In the genomic region with DNA sequence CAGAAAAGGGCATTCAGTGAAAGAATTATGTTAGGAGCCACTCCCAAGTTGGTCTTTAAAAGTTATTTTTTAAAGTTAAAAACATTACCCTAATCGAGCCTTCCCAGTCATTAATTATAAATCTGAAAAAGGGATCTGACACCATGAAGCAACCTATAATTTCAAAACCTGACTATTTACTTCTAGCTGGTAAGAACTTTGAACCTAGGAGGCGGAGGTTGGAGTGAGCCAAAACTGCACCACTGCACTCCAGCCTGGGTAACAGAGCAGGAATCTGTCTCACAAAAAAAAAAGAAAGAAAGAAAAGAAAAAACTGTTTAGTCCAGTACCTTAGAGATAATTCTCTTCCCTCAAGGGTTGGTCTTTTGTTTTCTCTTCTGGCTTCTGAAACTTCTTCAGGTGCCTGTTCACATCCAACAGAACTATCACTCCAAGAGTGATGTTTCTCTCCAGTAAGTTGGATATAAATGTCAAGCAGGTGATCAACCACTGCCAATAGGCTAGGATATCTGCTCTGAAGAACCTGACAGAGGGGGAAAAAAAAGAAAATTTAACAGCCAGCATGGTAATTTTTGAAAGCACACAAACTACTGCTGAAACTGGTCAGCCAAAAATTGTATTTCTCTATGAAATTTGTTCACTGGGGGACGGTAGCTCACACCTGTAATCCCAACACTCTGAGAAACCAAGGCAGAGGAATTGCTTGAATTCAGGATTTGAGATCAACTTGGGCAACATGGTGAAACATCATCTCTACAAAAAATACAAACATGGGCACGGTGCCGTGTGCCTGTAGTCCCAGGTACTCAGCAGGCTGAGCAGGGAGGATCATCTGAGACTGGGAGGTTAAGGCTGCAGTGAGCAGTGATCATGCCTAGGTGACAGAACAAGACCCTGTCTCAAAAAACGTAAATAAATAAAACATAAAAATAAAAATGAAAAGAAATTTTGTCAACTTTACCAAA, we compare ENCODE assay signal across 27 cellular contexts. TPM values are rescaled to one million over a fixed set of nuclear protein-coding genes. Genes with fewer than 3 reads are reported as not detected.
DNase-seq lines count a peak whose midpoint lies in the region; ATAC-seq, FAIRE-seq and TF ChIP-seq lines count a peak whose summit lies in the region.
"Had no signal": no experiment of that assay in that cellular context is flagged by ENCODE, and none has a peak within 500 bp of the region (broad histone marks: within the 10 kb centered on the region; RNA-seq: fewer than 3 reads in every experiment).

No MANE protein-coding gene starts in this region.

- POLR2A ChIA-PET in MCF 10A (lab: Yijun Ruan, JAX): interaction anchor here (0.7 kb wide), 2 partner anchors 48 to 84 kb away, joined by 3 read pairs; partner anchors contain the start of gene CASP8AP2
- POLR2A ChIA-PET in HepG2 (lab: Yijun Ruan, JAX): no interaction called here

- no TSS peak for BruUV-seq in MCF 10A (replicated peaks; lab: Mats Ljungman, UMichigan)
- TSS peak; percentile 17 for BruUV-seq in mammary epithelial cell (replicated peaks; lab: Mats Ljungman, UMichigan)
- BruUV-seq in HepG2 (replicated peaks; lab: Mats Ljungman, UMichigan): no TSS peak

- H3K4me1 Mint-ChIP-seq in MCF 10A (ENCODE audit: insufficient read depth, unreplicated experiment): no peaks in the 10 kb centered on the region
- H3K4me1 Mint-ChIP-seq: CD8-positive, alpha-beta memory T cell had no signal

- H3K36me3 ChIP-seq in breast epithelium (peaks cover 10% of the 10 kb centered on the region), mammary epithelial cell (ENCODE audit: insufficient read depth, low read length) (peaks cover 20% of the 10 kb centered on the region), HepG2 (replicated peaks in 1 of 2; ENCODE audit: control insufficient read depth in 1 of 2, insufficient read depth in 2 of 2, low read length in 2 of 2) (peaks cover 10 to 51% of the 10 kb centered on the region in 2 experiments)

- TF ChIP-seq EP300 in HepG2 (IDR thresholded peaks at IDR 0.05; ENCODE audit: low read depth in 2 of 2, low read length in 2 of 2) (no peak), HepG2 (CRISPR knock-in tag; IDR thresholded peaks at IDR 0.05; ENCODE audit: borderline replicate concordance) (no peak)

- dilution Hi-C loops in mammary epithelial cell (cut with HindIII; ENCODE audit: low sequenced_read_pairs): no loop called here

- in situ Hi-C loops in mammary epithelial cell (cut with MboI; ENCODE audit: low sequenced_read_pairs in 2 of 2): no loop called here
- in situ Hi-C loops in HepG2 (cut with HindIII; ENCODE audit: extremely low pct_ligation_motif_present, low pct_unique_long_range_greater_than_20kb): no loop called here
- in situ Hi-C loops in GM13976 (cut with MboI; ENCODE audit: low sequenced_read_pairs, unreplicated experiment): no loop called here

- peak; percentile 63 for FAIRE-seq in HepG2 (lab: Jason Lieb, UNC)
- FAIRE-seq: A204.1, GM12878, GM18507, H54, K562 had no signal

- H3K27ac ChIP-seq in breast epithelium (no peak overlapping the region), mammary epithelial cell (ENCODE audit: insufficient read depth, low read depth, low read length) (no peak overlapping the region), HepG2 (ENCODE audit: extremely low read length, insufficient read depth, low read length) (peak overlapping the region; percentile 43)
- H3K27ac ChIP-seq: GM23248, HL-60 had no signal

- H2AFZ ChIP-seq in mammary epithelial cell (ENCODE audit: low read depth, low read length) (no peak overlapping the region), HepG2 (ENCODE audit: low read length) (no peak overlapping the region)
- H2AFZ ChIP-seq: GM23248 had no signal

- no peak for TF ChIP-seq CTCF in MCF 10A (IDR thresholded peaks at IDR 0.05; ENCODE audit: unreplicated experiment)
- no peak for TF ChIP-seq CTCF in breast epithelium (IDR thresholded peaks at IDR 0.05)
- TF ChIP-seq CTCF in mammary epithelial cell (conservative IDR thresholded peaks at IDR 0.05 in 1 of 2, IDR thresholded peaks at IDR 0.05 in 1 of 2; ENCODE audit: extremely low read depth in 1 of 2, insufficient read depth in 1 of 2, low read depth in 1 of 2, low read length in 2 of 2): no peak
- TF ChIP-seq CTCF in HepG2 (CRISPR knock-in tag; IDR thresholded peaks at IDR 0.05): no peak
- no peak for TF ChIP-seq CTCF in GM13976 (IDR thresholded peaks at IDR 0.05; ENCODE audit: borderline replicate concordance, control extremely low read depth, extremely low read depth, insufficient read depth, missing control alignments)

- no peak for TF ChIP-seq RAD21 in HepG2 (CRISPR knock-in tag; IDR thresholded peaks at IDR 0.05)

- intact Hi-C loops in MCF 10A (cut with micrococcal nuclease) (no loop called here), breast epithelium (cut with DNase I; ENCODE audit: low total_unique reads) (no loop called here), mammary epithelial cell (cut with micrococcal nuclease) (no loop called here), HepG2 (cut with micrococcal nuclease; ENCODE audit: unreplicated experiment) (no loop called here)

- CTCF ChIA-PET in MCF 10A (lab: Yijun Ruan, JAX): no interaction called here
- CTCF ChIA-PET in mammary epithelial cell (lab: Charles Lee; ENCODE audit: low non-redundant PET): no interaction called here
- CTCF ChIA-PET in HepG2 (lab: Yijun Ruan, JAX; ENCODE audit: low intra/inter-chr PET ratio, low total read pairs): no interaction called here

- H3K9ac ChIP-seq in mammary epithelial cell (ENCODE audit: insufficient read depth, low read length) (no peak overlapping the region), HepG2 (ENCODE audit: insufficient read depth, low read depth, low read length) (no peak overlapping the region)
- H3K9ac ChIP-seq: GM23248 had no signal

- no peaks in the 10 kb centered on the region for H3K27me3 Mint-ChIP-seq in MCF 10A (ENCODE audit: insufficient read depth, unreplicated experiment)
- H3K27me3 Mint-ChIP-seq: CD4-positive, CD25-positive, alpha-beta regulatory T cell; CD8-positive, alpha-beta memory T cell had no signal

- no peak for TF ChIP-seq POLR2A in breast epithelium (IDR thresholded peaks at IDR 0.05)
- no peak for TF ChIP-seq POLR2A in HepG2 (IDR thresholded peaks at IDR 0.05; ENCODE audit: insufficient read depth in 1 of 2, low read depth in 2 of 2, low read length in 2 of 2)

- H3K4me1 ChIP-seq in breast epithelium: no peaks in the 10 kb centered on the region
- no peaks in the 10 kb centered on the region for H3K4me1 ChIP-seq in mammary epithelial cell (ENCODE audit: insufficient read depth, low read length)
- H3K4me1 ChIP-seq in HepG2 (ENCODE audit: insufficient read depth, low read length): peaks cover 22% of the 10 kb centered on the region
- H3K4me1 ChIP-seq: BE2C had no signal

- no peaks in the 10 kb centered on the region for H3K9me3 ChIP-seq in breast epithelium
- H3K9me3 ChIP-seq in mammary epithelial cell (replicated peaks; ENCODE audit: insufficient read depth, low read length): no peaks in the 10 kb centered on the region
- H3K9me3 ChIP-seq in HepG2 (ENCODE audit: low read length): peaks cover 5% of the 10 kb centered on the region; the same call in 1 of the 2 replicates
- H3K9me3 ChIP-seq: BE2C had no signal

- DNase-seq in MCF 10A (ENCODE audit: unreplicated experiment): no peak
- no peak for DNase-seq in breast epithelium (ENCODE audit: low spot score in 2 of 2)
- no peak for DNase-seq in mammary epithelial cell
- peak; percentile 34 for DNase-seq in HepG2 (ENCODE audit: low spot score)
- no peak for DNase-seq in GM13976 (ENCODE audit: low spot score)
- DNase-seq in iPS-NIHi7 (ENCODE audit: extremely low spot score): no peak
- no peak for DNase-seq in cerebellar nuclear complex (lab: John Stamatoyannopoulos, UW)
- DNase-seq: ACHN; BE2C; C1 segment of cervical spinal cord; CD4-positive, CD25-positive, alpha-beta regulatory T cell; CD8-positive, alpha-beta memory T cell; COR-L47; DMS 273 treated with DMSO at 0.1 percent for 48 hours; DMS53; DND-41; EL; GM23248; HCEC 1CT; HFFc6; IMR-90 had no signal

- H3K79me2 ChIP-seq in mammary epithelial cell (ENCODE audit: insufficient read depth, low read length): no peaks in the 10 kb centered on the region
- no peaks in the 10 kb centered on the region for H3K79me2 ChIP-seq in HepG2 (ENCODE audit: insufficient read depth, low read length)

- no peaks in the 10 kb centered on the region for H3K27me3 ChIP-seq in breast epithelium
- H3K27me3 ChIP-seq in mammary epithelial cell (ENCODE audit: insufficient read depth, low read length): no peaks in the 10 kb centered on the region
- no peaks in the 10 kb centered on the region for H3K27me3 ChIP-seq in HepG2 (ENCODE audit: control insufficient read depth in 1 of 2, insufficient read depth in 2 of 2, low read length in 2 of 2)
- H3K27me3 ChIP-seq: BE2C had no signal

- peak overlapping the region; percentile 49 for H3K27ac Mint-ChIP-seq in MCF 10A (ENCODE audit: low read depth, unreplicated experiment)
- H3K27ac Mint-ChIP-seq: CD4-positive, CD25-positive, alpha-beta regulatory T cell; HFFc6 had no signal

- H3K36me3 Mint-ChIP-seq in MCF 10A (ENCODE audit: insufficient read depth, unreplicated experiment): peaks cover 78% of the 10 kb centered on the region

- no peak overlapping the region for H3K4me2 ChIP-seq in mammary epithelial cell (ENCODE audit: insufficient read depth, low read depth, low read length)
- H3K4me2 ChIP-seq in HepG2 (ENCODE audit: low read depth, low read length): 0 out of 2 replicates have a peak overlapping the region, but pooled peaks have one; percentile 8

- no peaks in the 10 kb centered on the region for H3K9me3 Mint-ChIP-seq in MCF 10A (ENCODE audit: unreplicated experiment)
- H3K9me3 Mint-ChIP-seq: HFFc6 had no signal

- ATAC-seq in HepG2: peak; percentile 83
- ATAC-seq: GM12878, K562 had no signal

- WGBS in mammary epithelial cell (ENCODE audit: low coverage, missing lambda C conversion rate): 93% methylated on average over 6 of the region's 6 CpGs
- 85% methylated on average over 6 of the region's 6 CpGs for WGBS in HepG2 (ENCODE audit: low lambda C conversion rate)

- H4K20me1 ChIP-seq in mammary epithelial cell (ENCODE audit: insufficient read depth, low read length) (no peaks in the 10 kb centered on the region), HepG2 (ENCODE audit: insufficient read depth, low read length) (no peaks in the 10 kb centered on the region)

- H3K4me3 Mint-ChIP-seq in MCF 10A (ENCODE audit: unreplicated experiment): no peak overlapping the region
- H3K4me3 Mint-ChIP-seq: CD4-positive, CD25-positive, alpha-beta regulatory T cell; CD8-positive, alpha-beta memory T cell; HFFc6 had no signal

- H3K4me3 ChIP-seq in breast epithelium: no peak overlapping the region
- H3K4me3 ChIP-seq in mammary epithelial cell (replicated peaks in 1 of 3; ENCODE audit: insufficient read depth in 1 of 3, low read depth in 2 of 3, low read length in 3 of 3): no peak overlapping the region
- no peak overlapping the region for H3K4me3 ChIP-seq in HepG2 (replicated peaks in 1 of 3; ENCODE audit: insufficient read depth in 1 of 3, low read depth in 2 of 3, low read length in 3 of 3)
- H3K4me3 ChIP-seq: GM12878, GM23248, K562 had no signal

RNA-seq across cellular contexts. Expression of gene MDN1, which starts 38.2 kb away (rescaled TPM):
- total RNA-seq in MCF 10A (2022) (31.1 and 39.2 TPM in 2 replicates), breast epithelium (10 to 100 TPM; 24.6 to 38.8 (median 38.0) TPM), mammary epithelial cell (10 to 100 TPM; 18.2 to 30.3 TPM), HepG2 (2016; rRNA removed; fragmentation: Illumina TruSeq; extraction: Trizol) (52.9 and 91.7 TPM in 2 replicates)
- polyA plus RNA-seq in mammary epithelial cell (5.8 TPM), HepG2 (2011; rRNA removed) (16.8 and 18.8 TPM in 2 replicates)
- 41.7 TPM for polyA minus RNA-seq in mammary epithelial cell
- 7.3 and 11.1 TPM in 2 replicates for total RNA-seq in HepG2 (2016; cell fraction: cytosol; rRNA removed; fragmentation: Illumina TruSeq; extraction: Trizol; ENCODE audit: low read depth)
- 52.6 and 76.6 TPM in 2 replicates for total RNA-seq in HepG2 (2016; cell fraction: insoluble cytoplasmic fraction; rRNA removed; fragmentation: Illumina TruSeq; extraction: Trizol)
- 17.5 and 20.1 TPM in 2 replicates for total RNA-seq in HepG2 (2016; cell fraction: membrane; rRNA removed; fragmentation: Illumina TruSeq; extraction: Trizol)
- total RNA-seq in HepG2 (2016; cell fraction: nucleus; rRNA removed; fragmentation: Illumina TruSeq; extraction: Trizol): 64.2 and 71.4 TPM in 2 replicates
- polyA plus RNA-seq in HepG2 (2011; cell fraction: cytosol; rRNA removed): 6.1 and 10.1 TPM in 2 replicates
- 35.8 and 40.6 TPM in 2 replicates for polyA plus RNA-seq in HepG2 (2011; cell fraction: nucleus; rRNA removed)
- polyA plus RNA-seq in HepG2 (2012): 20.4 and 25.7 TPM in 2 replicates
- polyA plus RNA-seq in HepG2 (2016; cell fraction: cytosol; fragmentation: Illumina TruSeq; extraction: Trizol; ENCODE audit: low read depth): 3.0 and 3.2 TPM in 2 replicates
- 40.6 and 44.1 TPM in 2 replicates for polyA plus RNA-seq in HepG2 (2016; cell fraction: insoluble cytoplasmic fraction; fragmentation: Illumina TruSeq; extraction: Trizol; ENCODE audit: low read depth)
- 6.7 and 7.0 TPM in 2 replicates for polyA plus RNA-seq in HepG2 (2016; cell fraction: membrane; fragmentation: Illumina TruSeq; extraction: Trizol; ENCODE audit: low read depth)
- polyA plus RNA-seq in HepG2 (2016; cell fraction: nucleus; fragmentation: Illumina TruSeq; extraction: Trizol; ENCODE audit: insufficient read depth, low read depth): 75.5 and 81.6 TPM in 2 replicates
- polyA minus RNA-seq in HepG2 (2011; rRNA and poly(A)+ RNA removed; ENCODE audit: low replicate concordance): 25.6 and 26.9 TPM in 2 replicates
- 20.2 and 22.3 TPM in 2 replicates for polyA minus RNA-seq in HepG2 (2011; cell fraction: cytosol; rRNA and poly(A)+ RNA removed)
- polyA minus RNA-seq in HepG2 (2011; cell fraction: nucleus; rRNA and poly(A)+ RNA removed): 56.1 and 67.4 TPM in 2 replicates

RNA-seq across cellular contexts. Expression of gene CASP8AP2, which starts 48.3 kb away (rescaled TPM):
- total RNA-seq in MCF 10A (2022) (11.3 and 11.5 TPM in 2 replicates), breast epithelium (10 to 100 TPM; 16.0 to 24.9 (median 17.7) TPM), mammary epithelial cell (10 to 100 TPM; 10.8 to 14.2 TPM), HepG2 (2016; rRNA removed; fragmentation: Illumina TruSeq; extraction: Trizol) (13.5 and 26.0 TPM in 2 replicates)
- polyA plus RNA-seq in mammary epithelial cell (6.0 TPM), HepG2 (2011; rRNA removed) (3.1 and 5.7 TPM in 2 replicates)
- polyA minus RNA-seq in mammary epithelial cell: 5.9 TPM
- 4.8 and 5.1 TPM in 2 replicates for total RNA-seq in HepG2 (2016; cell fraction: cytosol; rRNA removed; fragmentation: Illumina TruSeq; extraction: Trizol; ENCODE audit: low read depth)
- 13.7 and 22.7 TPM in 2 replicates for total RNA-seq in HepG2 (2016; cell fraction: insoluble cytoplasmic fraction; rRNA removed; fragmentation: Illumina TruSeq; extraction: Trizol)
- 6.1 and 7.4 TPM in 2 replicates for total RNA-seq in HepG2 (2016; cell fraction: membrane; rRNA removed; fragmentation: Illumina TruSeq; extraction: Trizol)
- 19.0 and 20.0 TPM in 2 replicates for total RNA-seq in HepG2 (2016; cell fraction: nucleus; rRNA removed; fragmentation: Illumina TruSeq; extraction: Trizol)
- 1.4 and 1.9 TPM in 2 replicates for polyA plus RNA-seq in HepG2 (2011; cell fraction: cytosol; rRNA removed)
- polyA plus RNA-seq in HepG2 (2011; cell fraction: nucleus; rRNA removed): 4.2 and 4.4 TPM in 2 replicates
- polyA plus RNA-seq in HepG2 (2012): 3.4 and 5.7 TPM in 2 replicates
- polyA plus RNA-seq in HepG2 (2016; cell fraction: cytosol; fragmentation: Illumina TruSeq; extraction: Trizol; ENCODE audit: low read depth): 0.18 and 0.38 TPM in 2 replicates
- 11.0 and 11.8 TPM in 2 replicates for polyA plus RNA-seq in HepG2 (2016; cell fraction: insoluble cytoplasmic fraction; fragmentation: Illumina TruSeq; extraction: Trizol; ENCODE audit: low read depth)
- 0.56 and 0.65 TPM in 2 replicates for polyA plus RNA-seq in HepG2 (2016; cell fraction: membrane; fragmentation: Illumina TruSeq; extraction: Trizol; ENCODE audit: low read depth)
- 16.5 and 20.5 TPM in 2 replicates for polyA plus RNA-seq in HepG2 (2016; cell fraction: nucleus; fragmentation: Illumina TruSeq; extraction: Trizol; ENCODE audit: insufficient read depth, low read depth)
- 5.2 and 25.9 TPM in 2 replicates for polyA minus RNA-seq in HepG2 (2011; rRNA and poly(A)+ RNA removed; ENCODE audit: low replicate concordance)
- 6.1 and 7.5 TPM in 2 replicates for polyA minus RNA-seq in HepG2 (2011; cell fraction: cytosol; rRNA and poly(A)+ RNA removed)
- polyA minus RNA-seq in HepG2 (2011; cell fraction: nucleus; rRNA and poly(A)+ RNA removed): 19.0 and 20.3 TPM in 2 replicates
